Comparison of ENCODE assay signal across 1 cellular context in the genomic region with DNA sequence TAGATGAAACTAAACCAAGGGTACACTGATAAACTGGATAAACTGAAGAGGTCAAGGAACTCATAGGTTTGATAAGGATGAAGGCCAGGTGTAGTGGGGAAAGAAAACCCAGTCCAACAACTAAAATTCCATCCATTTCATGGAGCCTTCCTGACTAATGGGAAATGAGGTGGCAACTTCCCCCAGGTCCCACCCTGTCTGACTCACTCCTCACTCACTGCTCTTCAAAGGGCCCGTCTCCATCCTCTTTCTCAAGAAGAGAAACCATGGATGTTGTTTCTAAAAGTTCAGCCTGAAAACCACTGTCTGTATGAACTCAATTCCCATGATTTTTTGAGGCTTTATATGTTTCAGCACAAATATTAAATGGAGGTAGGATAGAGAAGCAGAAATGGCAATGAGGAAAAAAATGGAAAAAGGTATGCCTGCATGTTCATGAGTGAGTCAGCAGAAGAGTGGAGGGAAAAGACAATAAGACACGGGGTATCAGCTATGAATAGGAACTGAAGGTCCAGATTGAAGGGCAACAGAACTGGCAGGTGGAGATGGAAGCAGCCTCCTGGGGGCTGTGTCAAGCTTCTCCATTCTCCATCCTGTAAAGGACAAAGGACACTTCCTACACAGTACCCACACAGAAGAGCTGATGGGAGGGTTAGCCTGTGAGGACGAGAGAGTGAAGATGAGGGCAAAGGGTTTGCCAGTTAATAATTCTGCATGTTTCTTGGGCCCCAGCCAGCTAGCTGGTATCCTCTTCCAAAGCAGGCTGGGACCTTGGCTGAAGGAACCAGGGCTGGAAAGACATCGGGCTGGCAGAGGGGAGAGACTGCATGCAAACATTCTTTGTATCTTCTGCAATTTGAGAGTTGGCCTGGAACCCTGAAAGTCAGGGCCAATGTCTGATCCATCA.
A peak's percentile ranks its signal among the peaks of the same experiment; 100 is the strongest.
TF ChIP-seq lines count a peak whose summit lies in the region.

No MANE protein-coding gene starts in this region.

TF ChIP-seq in IMR-90, 13 proteins besides CTCF, POLR2A, EP300 and RAD21:
- TF ChIP-seq MAFK (IDR thresholded peaks at IDR 0.05; ENCODE audit: low read depth, low read length) (no peak; the same call in 1 of the 2 replicates), RCOR1 (IDR thresholded peaks at IDR 0.05; ENCODE audit: insufficient replicate concordance, low read length) (peak; percentile 84), RFX5 (IDR thresholded peaks at IDR 0.05; ENCODE audit: low read depth, low read length) (no peak), CEBPB (IDR thresholded peaks at IDR 0.05; ENCODE audit: low read depth, low read length) (peak; percentile 61), NFE2L2 (IDR thresholded peaks at IDR 0.05; ENCODE audit: low read depth, low read length) (peak; percentile 17; the same call in 1 of the 2 replicates), FOS (IDR thresholded peaks at IDR 0.05; ENCODE audit: low read depth, low read length) (peak; percentile 83), MXI1 (IDR thresholded peaks at IDR 0.05; ENCODE audit: borderline replicate concordance, low read depth, low read length) (no peak)
- TF ChIP-seq, protein P1, sequence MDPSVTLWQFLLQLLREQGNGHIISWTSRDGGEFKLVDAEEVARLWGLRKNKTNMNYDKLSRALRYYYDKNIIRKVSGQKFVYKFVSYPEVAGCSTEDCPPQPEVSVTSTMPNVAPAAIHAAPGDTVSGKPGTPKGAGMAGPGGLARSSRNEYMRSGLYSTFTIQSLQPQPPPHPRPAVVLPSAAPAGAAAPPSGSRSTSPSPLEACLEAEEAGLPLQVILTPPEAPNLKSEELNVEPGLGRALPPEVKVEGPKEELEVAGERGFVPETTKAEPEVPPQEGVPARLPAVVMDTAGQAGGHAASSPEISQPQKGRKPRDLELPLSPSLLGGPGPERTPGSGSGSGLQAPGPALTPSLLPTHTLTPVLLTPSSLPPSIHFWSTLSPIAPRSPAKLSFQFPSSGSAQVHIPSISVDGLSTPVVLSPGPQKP (IDR thresholded peaks at IDR 0.05; ENCODE audit: borderline replicate concordance, low read depth, low read length) = no peak
- TF ChIP-seq, protein P2, sequence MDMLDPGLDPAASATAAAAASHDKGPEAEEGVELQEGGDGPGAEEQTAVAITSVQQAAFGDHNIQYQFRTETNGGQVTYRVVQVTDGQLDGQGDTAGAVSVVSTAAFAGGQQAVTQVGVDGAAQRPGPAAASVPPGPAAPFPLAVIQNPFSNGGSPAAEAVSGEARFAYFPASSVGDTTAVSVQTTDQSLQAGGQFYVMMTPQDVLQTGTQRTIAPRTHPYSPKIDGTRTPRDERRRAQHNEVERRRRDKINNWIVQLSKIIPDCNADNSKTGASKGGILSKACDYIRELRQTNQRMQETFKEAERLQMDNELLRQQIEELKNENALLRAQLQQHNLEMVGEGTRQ (IDR thresholded peaks at IDR 0.05; ENCODE audit: low read depth, low read length) = no peak
